ENCODE assay signal across 15 cellular contexts in the genomic region with DNA sequence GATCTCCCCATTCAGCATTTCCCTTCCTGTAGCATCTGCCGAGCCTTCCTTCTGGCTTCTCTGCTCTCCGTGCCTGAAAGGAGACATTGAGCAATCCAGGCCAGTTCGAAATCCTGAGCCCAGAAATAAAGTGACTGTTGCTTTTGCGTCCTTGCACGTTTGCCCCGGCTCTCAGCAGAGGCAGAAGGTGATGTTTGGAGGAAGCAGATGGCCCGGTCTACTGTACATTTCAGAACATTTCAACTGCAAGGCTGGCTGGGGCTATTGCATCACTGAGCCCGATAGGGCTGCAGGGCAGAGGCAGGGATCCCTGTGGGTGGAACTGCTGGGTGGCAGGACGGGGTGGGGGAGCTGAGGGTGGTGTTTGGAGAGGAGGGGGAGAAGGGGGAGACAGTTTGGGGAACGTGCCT. TPM values are rescaled to one million over a fixed set of nuclear protein-coding genes. Genes with fewer than 3 reads are reported as not detected.
A peak's percentile ranks its signal among the peaks of the same experiment; 100 is the strongest.
DNase-seq lines count a peak whose midpoint lies in the region; ATAC-seq, FAIRE-seq and TF ChIP-seq lines count a peak whose summit lies in the region.
"Had no signal": no experiment of that assay in that cellular context is flagged by ENCODE, and none has a peak within 500 bp of the region (broad histone marks: within the 10 kb centered on the region; RNA-seq: fewer than 3 reads in every experiment).

No MANE protein-coding gene starts in this region.

- peak in 3 of 4 donors; percentile 38 to 63 (median 56) for ATAC-seq in pancreas
- no peak for ATAC-seq in GM19452 (IDR thresholded peaks at IDR 0.05; ENCODE audit: unreplicated experiment)
- ATAC-seq in GM19328 (IDR thresholded peaks at IDR 0.05; ENCODE audit: unreplicated experiment): no peak
- ATAC-seq: SK-N-SH treated with all-trans-retinoic acid at 6 μM for 48 hours had no signal

- H3K4me1 ChIP-seq in pancreas: no peaks in the 10 kb centered on the region

- no peak for TF ChIP-seq POLR2A in NB4 (IDR thresholded peaks at IDR 0.05; ENCODE audit: extremely low read depth, insufficient read length)

- TF ChIP-seq CTCF in NB4 (IDR thresholded peaks at IDR 0.05; ENCODE audit: low read depth, low read length): no peak
- no peak for TF ChIP-seq CTCF in pancreas (IDR thresholded peaks at IDR 0.05)

- H3K27me3 ChIP-seq in pancreas: peaks cover 0 to 13% (median 0%) of the 10 kb centered on the region in 4 donors

- H3K4me3 ChIP-seq in NB4 (ENCODE audit: low read depth, low read length): no peak overlapping the region
- no peak overlapping the region for H3K4me3 ChIP-seq in pancreas
- H3K4me3 ChIP-seq: esophagus squamous epithelium had no signal

- 31 to 46% methylated on average over 10 of the region's 10 CpGs for WGBS in pancreas, 2 donors

- no peak for FAIRE-seq in pancreas (lab: Jason Lieb, UNC)
- FAIRE-seq in RCC 7860 (lab: Jason Lieb, UNC): no peak

- intact Hi-C loops in pancreas (cut with DNase I): no loop called here

- H3K27ac ChIP-seq in pancreas: no peak overlapping the region
- H3K27ac ChIP-seq: brain microvascular endothelial cell, esophagus squamous epithelium had no signal

- DNase-seq in EL (peak; percentile 7), NB4 (ENCODE audit: low read depth) (peak; percentile 97), fibroblast of gingiva (ENCODE audit: low read depth) (peak; percentile 56), pancreas (no peak), NCI-H1092 (lab: John Stamatoyannopoulos, UW) (no peak), RCC 7860 (ENCODE audit: low spot score) (no peak)
- DNase-seq: activated CD8-positive, alpha-beta memory T cell treated with anti-CD3 and anti-CD28 coated beads for 24 hours; brain microvascular endothelial cell; DND-41; esophagus squamous epithelium; midbrain; stimulated activated naive CD4-positive, alpha-beta T cell treated with Interleukin-2 at 50 U/mL for 16 hours had no signal

- no peaks in the 10 kb centered on the region for H3K36me3 ChIP-seq in pancreas
- H3K36me3 ChIP-seq: brain microvascular endothelial cell, esophagus squamous epithelium had no signal

- no peaks in the 10 kb centered on the region for H3K9me3 ChIP-seq in pancreas
- H3K9me3 ChIP-seq: esophagus squamous epithelium had no signal

RNA-seq across cellular contexts. Expression of a gene that starts 29.5 kb away (rescaled TPM):
- total RNA-seq in pancreas: 10 to 100 TPM in 3 of 6 donors, 1 to 10 TPM in 3; 2.3 to 18.2 (median 9.8) TPM
- 1 to 10 TPM in 1 of 2 donors, under 1 TPM in 1; 0.92 to 1.7 TPM for polyA plus RNA-seq in pancreas

Comparison
In these comparisons a context has a peak if more than half of its experiments do, and no peak if none do; other contexts are left out.
1. DNase-seq: peak in EL (single experiment), NB4 (single experiment) and fibroblast of gingiva (single experiment); none in pancreas (0 of 6), NCI-H1092 (single experiment) and RCC 7860 (single experiment).
2. ATAC-seq: peak in pancreas (3 of 4); none in GM19452 (single experiment) and GM19328 (single experiment).